In genomic region chr12:104478396-104479140, GRCh38 we compare ENCODE assay signal across 1 cellular context.
TF ChIP-seq lines count a peak whose summit lies in the region.

No MANE protein-coding gene starts in this region.

TF ChIP-seq in GM12878, 131 proteins besides CTCF, POLR2A, EP300 and RAD21 (continued from another document and continues in another):
- TF ChIP-seq CREB1 (IDR thresholded peaks at IDR 0.05; ENCODE audit: low read depth) (peak; percentile 29; the same call in 1 of the 2 replicates), RB1 (IDR thresholded peaks at IDR 0.05; ENCODE audit: borderline replicate concordance) (peak; percentile 66; the same call in 1 of the 2 replicates), FOS (IDR thresholded peaks at IDR 0.05; ENCODE audit: borderline replicate concordance, extremely low read depth, insufficient read length) (no peak), TAF1 (IDR thresholded peaks at IDR 0.05; ENCODE audit: borderline replicate concordance, low read depth, low read length) (no peak), ZNF217 (IDR thresholded peaks at IDR 0.05) (peak; percentile 54; the same call in 1 of the 2 replicates), ZSCAN29 (IDR thresholded peaks at IDR 0.05) (0 out of 2 replicates have a peak, but pooled peaks have one; percentile 6), RFX5 (IDR thresholded peaks at IDR 0.05; ENCODE audit: low read depth, low read length) (no peak), SREBF2 (IDR thresholded peaks at IDR 0.05; ENCODE audit: low read length) (no peak), MXI1 (IDR thresholded peaks at IDR 0.05; ENCODE audit: low read depth, low read length) (no peak), POLR2AphosphoS5 (IDR thresholded peaks at IDR 0.05; ENCODE audit: low read length) (peak; percentile 48), HDGF (IDR thresholded peaks at IDR 0.05) (peak; percentile 76; the same call in 1 of the 2 replicates), TCF3 (IDR thresholded peaks at IDR 0.05; ENCODE audit: borderline replicate concordance, insufficient read depth, low read depth, low read length) (peak; percentile 38; the same call in 1 of the 2 replicates), CBFB (IDR thresholded peaks at IDR 0.05; ENCODE audit: low read depth) (peak; percentile 65; the same call in 1 of the 2 replicates), NR2F1 (conservative IDR thresholded peaks at IDR 0.05) (peak; percentile 64; the same call in 1 of the 2 replicates), ASH2L (IDR thresholded peaks at IDR 0.05; ENCODE audit: borderline replicate concordance, low read depth) (peak; percentile 58; the same call in 1 of the 2 replicates), NR2C2 (IDR thresholded peaks at IDR 0.05; ENCODE audit: borderline replicate concordance, control insufficient read depth, insufficient read length, low read depth) (no peak), TCF12 (IDR thresholded peaks at IDR 0.05; ENCODE audit: low read depth, low read length) (peak; percentile 71; the same call in 1 of the 2 replicates), ZNF24 (IDR thresholded peaks at IDR 0.05) (no peak), EZH2 (IDR thresholded peaks at IDR 0.05; ENCODE audit: borderline replicate concordance, control insufficient read depth, low read depth, low read length) (no peak), ATF2 (IDR thresholded peaks at IDR 0.05; ENCODE audit: low read length) (peak; percentile 86), ATF3 (IDR thresholded peaks at IDR 0.05; ENCODE audit: borderline replicate concordance, extremely low read depth, low read depth, low read length) (no peak), ETV6 (conservative IDR thresholded peaks at IDR 0.05 in 1 of 2, IDR thresholded peaks at IDR 0.05 in 1 of 2; ENCODE audit: borderline replicate concordance in 1 of 2, low read depth in 1 of 2) (peak; percentile 83 to 100; a peak in 2 of 4 replicates), SPI1 (IDR thresholded peaks at IDR 0.05; ENCODE audit: borderline replicate concordance, insufficient read depth, low read depth, low read length) (peak; percentile 99), RCOR1 (conservative IDR thresholded peaks at IDR 0.05; ENCODE audit: low read depth, low read length) (no peak), SRF (IDR thresholded peaks at IDR 0.05; ENCODE audit: low read depth in 2 of 2, low read length in 2 of 2) (no peak), ZNF274 (IDR thresholded peaks at IDR 0.05; ENCODE audit: insufficient read depth, insufficient read length) (no peak), SMC3 (IDR thresholded peaks at IDR 0.05; ENCODE audit: borderline replicate concordance, low read length) (peak; percentile 10; the same call in 1 of the 2 replicates), BCLAF1 (IDR thresholded peaks at IDR 0.05) (peak; percentile 41; the same call in 1 of the 2 replicates), REST (IDR thresholded peaks at IDR 0.05; ENCODE audit: low read depth, low read length) (no peak), BCL11A (IDR thresholded peaks at IDR 0.05; ENCODE audit: low read depth, low read length) (peak; percentile 85), ATF7 (IDR thresholded peaks at IDR 0.05; ENCODE audit: low read depth) (peak; percentile 83), POU2F2 (IDR thresholded peaks at IDR 0.05; ENCODE audit: borderline replicate concordance, low read depth, low read length) (peak; percentile 87), PML (IDR thresholded peaks at IDR 0.05; ENCODE audit: low read length) (no peak)
- TF ChIP-seq, protein P1, sequence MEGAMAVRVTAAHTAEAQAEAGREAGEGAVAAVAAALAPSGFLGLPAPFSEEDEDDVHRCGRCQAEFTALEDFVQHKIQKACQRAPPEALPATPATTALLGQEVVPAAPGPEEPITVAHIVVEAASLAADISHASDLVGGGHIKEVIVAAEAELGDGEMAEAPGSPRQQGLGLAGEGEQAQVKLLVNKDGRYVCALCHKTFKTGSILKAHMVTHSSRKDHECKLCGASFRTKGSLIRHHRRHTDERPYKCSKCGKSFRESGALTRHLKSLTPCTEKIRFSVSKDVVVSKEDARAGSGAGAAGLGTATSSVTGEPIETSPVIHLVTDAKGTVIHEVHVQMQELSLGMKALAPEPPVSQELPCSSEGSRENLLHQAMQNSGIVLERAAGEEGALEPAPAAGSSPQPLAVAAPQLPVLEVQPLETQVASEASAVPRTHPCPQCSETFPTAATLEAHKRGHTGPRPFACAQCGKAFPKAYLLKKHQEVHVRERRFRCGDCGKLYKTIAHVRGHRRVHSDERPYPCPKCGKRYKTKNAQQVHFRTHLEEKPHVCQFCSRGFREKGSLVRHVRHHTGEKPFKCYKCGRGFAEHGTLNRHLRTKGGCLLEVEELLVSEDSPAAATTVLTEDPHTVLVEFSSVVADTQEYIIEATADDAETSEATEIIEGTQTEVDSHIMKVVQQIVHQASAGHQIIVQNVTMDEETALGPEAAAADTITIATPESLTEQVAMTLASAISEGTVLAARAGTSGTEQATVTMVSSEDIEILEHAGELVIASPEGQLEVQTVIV (IDR thresholded peaks at IDR 0.05; ENCODE audit: borderline replicate concordance, partially characterized antibody) = no peak
- TF ChIP-seq, protein P2, sequence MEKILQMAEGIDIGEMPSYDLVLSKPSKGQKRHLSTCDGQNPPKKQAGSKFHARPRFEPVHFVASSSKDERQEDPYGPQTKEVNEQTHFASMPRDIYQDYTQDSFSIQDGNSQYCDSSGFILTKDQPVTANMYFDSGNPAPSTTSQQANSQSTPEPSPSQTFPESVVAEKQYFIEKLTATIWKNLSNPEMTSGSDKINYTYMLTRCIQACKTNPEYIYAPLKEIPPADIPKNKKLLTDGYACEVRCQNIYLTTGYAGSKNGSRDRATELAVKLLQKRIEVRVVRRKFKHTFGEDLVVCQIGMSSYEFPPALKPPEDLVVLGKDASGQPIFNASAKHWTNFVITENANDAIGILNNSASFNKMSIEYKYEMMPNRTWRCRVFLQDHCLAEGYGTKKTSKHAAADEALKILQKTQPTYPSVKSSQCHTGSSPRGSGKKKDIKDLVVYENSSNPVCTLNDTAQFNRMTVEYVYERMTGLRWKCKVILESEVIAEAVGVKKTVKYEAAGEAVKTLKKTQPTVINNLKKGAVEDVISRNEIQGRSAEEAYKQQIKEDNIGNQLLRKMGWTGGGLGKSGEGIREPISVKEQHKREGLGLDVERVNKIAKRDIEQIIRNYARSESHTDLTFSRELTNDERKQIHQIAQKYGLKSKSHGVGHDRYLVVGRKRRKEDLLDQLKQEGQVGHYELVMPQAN (conservative IDR thresholded peaks at IDR 0.05) = no peak
- TF ChIP-seq, protein P3, sequence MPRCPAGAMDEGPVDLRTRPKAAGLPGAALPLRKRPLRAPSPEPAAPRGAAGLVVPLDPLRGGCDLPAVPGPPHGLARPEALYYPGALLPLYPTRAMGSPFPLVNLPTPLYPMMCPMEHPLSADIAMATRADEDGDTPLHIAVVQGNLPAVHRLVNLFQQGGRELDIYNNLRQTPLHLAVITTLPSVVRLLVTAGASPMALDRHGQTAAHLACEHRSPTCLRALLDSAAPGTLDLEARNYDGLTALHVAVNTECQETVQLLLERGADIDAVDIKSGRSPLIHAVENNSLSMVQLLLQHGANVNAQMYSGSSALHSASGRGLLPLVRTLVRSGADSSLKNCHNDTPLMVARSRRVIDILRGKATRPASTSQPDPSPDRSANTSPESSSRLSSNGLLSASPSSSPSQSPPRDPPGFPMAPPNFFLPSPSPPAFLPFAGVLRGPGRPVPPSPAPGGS (IDR thresholded peaks at IDR 0.05; ENCODE audit: borderline replicate concordance, insufficient read depth, low read depth, low read length, poor library complexity, severe bottlenecking) = peak; percentile 63
- TF ChIP-seq, protein P4, sequence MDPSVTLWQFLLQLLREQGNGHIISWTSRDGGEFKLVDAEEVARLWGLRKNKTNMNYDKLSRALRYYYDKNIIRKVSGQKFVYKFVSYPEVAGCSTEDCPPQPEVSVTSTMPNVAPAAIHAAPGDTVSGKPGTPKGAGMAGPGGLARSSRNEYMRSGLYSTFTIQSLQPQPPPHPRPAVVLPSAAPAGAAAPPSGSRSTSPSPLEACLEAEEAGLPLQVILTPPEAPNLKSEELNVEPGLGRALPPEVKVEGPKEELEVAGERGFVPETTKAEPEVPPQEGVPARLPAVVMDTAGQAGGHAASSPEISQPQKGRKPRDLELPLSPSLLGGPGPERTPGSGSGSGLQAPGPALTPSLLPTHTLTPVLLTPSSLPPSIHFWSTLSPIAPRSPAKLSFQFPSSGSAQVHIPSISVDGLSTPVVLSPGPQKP (IDR thresholded peaks at IDR 0.05; ENCODE audit: low read depth, low read length) = no peak
- TF ChIP-seq, protein P5, sequence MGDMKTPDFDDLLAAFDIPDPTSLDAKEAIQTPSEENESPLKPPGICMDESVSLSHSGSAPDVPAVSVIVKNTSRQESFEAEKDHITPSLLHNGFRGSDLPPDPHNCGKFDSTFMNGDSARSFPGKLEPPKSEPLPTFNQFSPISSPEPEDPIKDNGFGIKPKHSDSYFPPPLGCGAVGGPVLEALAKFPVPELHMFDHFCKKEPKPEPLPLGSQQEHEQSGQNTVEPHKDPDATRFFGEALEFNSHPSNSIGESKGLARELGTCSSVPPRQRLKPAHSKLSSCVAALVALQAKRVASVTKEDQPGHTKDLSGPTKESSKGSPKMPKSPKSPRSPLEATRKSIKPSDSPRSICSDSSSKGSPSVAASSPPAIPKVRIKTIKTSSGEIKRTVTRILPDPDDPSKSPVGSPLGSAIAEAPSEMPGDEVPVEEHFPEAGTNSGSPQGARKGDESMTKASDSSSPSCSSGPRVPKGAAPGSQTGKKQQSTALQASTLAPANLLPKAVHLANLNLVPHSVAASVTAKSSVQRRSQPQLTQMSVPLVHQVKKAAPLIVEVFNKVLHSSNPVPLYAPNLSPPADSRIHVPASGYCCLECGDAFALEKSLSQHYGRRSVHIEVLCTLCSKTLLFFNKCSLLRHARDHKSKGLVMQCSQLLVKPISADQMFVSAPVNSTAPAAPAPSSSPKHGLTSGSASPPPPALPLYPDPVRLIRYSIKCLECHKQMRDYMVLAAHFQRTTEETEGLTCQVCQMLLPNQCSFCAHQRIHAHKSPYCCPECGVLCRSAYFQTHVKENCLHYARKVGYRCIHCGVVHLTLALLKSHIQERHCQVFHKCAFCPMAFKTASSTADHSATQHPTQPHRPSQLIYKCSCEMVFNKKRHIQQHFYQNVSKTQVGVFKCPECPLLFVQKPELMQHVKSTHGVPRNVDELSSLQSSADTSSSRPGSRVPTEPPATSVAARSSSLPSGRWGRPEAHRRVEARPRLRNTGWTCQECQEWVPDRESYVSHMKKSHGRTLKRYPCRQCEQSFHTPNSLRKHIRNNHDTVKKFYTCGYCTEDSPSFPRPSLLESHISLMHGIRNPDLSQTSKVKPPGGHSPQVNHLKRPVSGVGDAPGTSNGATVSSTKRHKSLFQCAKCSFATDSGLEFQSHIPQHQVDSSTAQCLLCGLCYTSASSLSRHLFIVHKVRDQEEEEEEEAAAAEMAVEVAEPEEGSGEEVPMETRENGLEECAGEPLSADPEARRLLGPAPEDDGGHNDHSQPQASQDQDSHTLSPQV (IDR thresholded peaks at IDR 0.05) = no peak
